ENCODE assay signal across 10 cellular contexts in genomic region chr21:38567577-38568360, GRCh38.
DNase-seq lines count a peak whose midpoint lies in the region; ATAC-seq and TF ChIP-seq lines count a peak whose summit lies in the region.
"Had no signal": no experiment of that assay in that cellular context is flagged by ENCODE, and none has a peak within 500 bp of the region (broad histone marks: within the 10 kb centered on the region; RNA-seq: fewer than 3 reads in every experiment).

No MANE protein-coding gene starts in this region.

- H3K27ac ChIP-seq in WERI-Rb-1 (peak overlapping the region; percentile 5; the same call in 1 of the 2 replicates), foreskin keratinocyte (no peak overlapping the region), skeletal muscle tissue (ENCODE audit: low read depth, low read length) (no peak overlapping the region)

- TF ChIP-seq CTCF in WERI-Rb-1 (IDR thresholded peaks at IDR 0.05; ENCODE audit: low read depth, low read length) (no peak), foreskin keratinocyte (conservative IDR thresholded peaks at IDR 0.05) (no peak)

- H3K4me3 ChIP-seq in WERI-Rb-1 (ENCODE audit: low read depth, low read length) (peak overlapping the region; percentile 37), skeletal muscle tissue (ENCODE audit: low read length in 3 of 3) (peak overlapping the region; percentile 13 to 25 (median 22))

- H3K36me3 ChIP-seq in WERI-Rb-1, result no peaks in the 10 kb centered on the region
- H3K36me3 ChIP-seq in skeletal muscle tissue (ENCODE audit: control insufficient read depth in 3 of 3, insufficient read depth in 3 of 3, low read length in 3 of 3), result no peaks in the 10 kb centered on the region

- H3K27me3 ChIP-seq in WERI-Rb-1 (ENCODE audit: insufficient read depth, low read depth, severe bottlenecking) (no peaks in the 10 kb centered on the region), foreskin keratinocyte (peaks cover 18% of the 10 kb centered on the region), skeletal muscle tissue (ENCODE audit: control insufficient read depth in 3 of 3, insufficient read depth in 3 of 3, low read length in 3 of 3) (peaks cover 4 to 37% (median 26%) of the 10 kb centered on the region in 3 donors)

- DNase-seq in GM04504 (ENCODE audit: low read depth), result peak; percentile 12
- DNase-seq in WERI-Rb-1, result peak; percentile 76
- DNase-seq in foreskin keratinocyte, result peak; percentile 21 to 46
- DNase-seq in cerebellar cortex (ENCODE audit: low spot score), result no peak
- DNase-seq in NCI-H2029 (lab: John Stamatoyannopoulos, UW), result no peak
- DNase-seq in NCI-H1092 (lab: John Stamatoyannopoulos, UW), result no peak
- DNase-seq: GF-D8, NCI-H510A treated with DMSO at 0.1 percent for 48 hours had no signal

- no peak overlapping the region for H3K9ac ChIP-seq in skeletal muscle tissue (ENCODE audit: low read depth in 1 of 3, low read length in 3 of 3)

- ATAC-seq in foreskin keratinocyte (peak; percentile 62), GM19324 (IDR thresholded peaks at IDR 0.05; ENCODE audit: low FRiP score, unreplicated experiment) (no peak)

- H3K4me1 ChIP-seq in foreskin keratinocyte (peaks cover 4% of the 10 kb centered on the region), skeletal muscle tissue (ENCODE audit: control insufficient read depth in 3 of 3, insufficient read depth in 3 of 3, low read length in 3 of 3) (peaks cover 0 to 2% (median 0%) of the 10 kb centered on the region in 3 donors)

- H3K9me3 ChIP-seq in WERI-Rb-1 (ENCODE audit: severe bottlenecking), result no peaks in the 10 kb centered on the region
- peaks cover 0 to 4% (median 0%) of the 10 kb centered on the region in 3 donors for H3K9me3 ChIP-seq in skeletal muscle tissue (ENCODE audit: control insufficient read depth in 3 of 3, low read length in 3 of 3)

Comparison
In these comparisons a context has a peak if more than half of its experiments do, and no peak if none do; other contexts are left out.
1. DNase-seq: peak in GM04504 (single experiment), WERI-Rb-1 (single experiment) and foreskin keratinocyte (2 of 2); none in cerebellar cortex (single experiment), NCI-H2029 (single experiment) and NCI-H1092 (single experiment).